Comparison of ENCODE assay signal across 17 cellular contexts in genomic region chr5:28165116-28165515, GRCh38.
DNase-seq lines count a peak whose midpoint lies in the region; TF ChIP-seq lines count a peak whose summit lies in the region.
"Had no signal": no experiment of that assay in that cellular context is flagged by ENCODE, and none has a peak within 500 bp of the region (broad histone marks: within the 10 kb centered on the region; RNA-seq: fewer than 3 reads in every experiment).

No MANE protein-coding gene starts in this region.

- H3K36me3 ChIP-seq in osteoblast (ENCODE audit: insufficient read depth, low read length) (no peaks in the 10 kb centered on the region), SJCRH30 (no peaks in the 10 kb centered on the region)
- H3K36me3 ChIP-seq: right atrium auricular region had no signal

- H3K27me3 ChIP-seq in osteoblast (ENCODE audit: insufficient read depth, low read length), result no peaks in the 10 kb centered on the region
- no peaks in the 10 kb centered on the region for H3K27me3 ChIP-seq in SJCRH30
- H3K27me3 ChIP-seq: right atrium auricular region had no signal

- DNase-seq in HCEC 1CT (peak; percentile 68), astrocyte of the cerebellum (ENCODE audit: low read depth) (peak; percentile 70), fibroblast of the conjunctiva (ENCODE audit: low read depth) (peak; percentile 47), osteoblast (ENCODE audit: insufficient read length, low spot score, missing footprints) (peak; percentile 34), MV-4-11 (lab: John Stamatoyannopoulos, UW) (no peak), dermis blood vessel endothelial cell (no peak), SJCRH30 (no peak), SIG-M5 treated with dmso at 0.1 percent for 504 hours (lab: John Stamatoyannopoulos, UW; ENCODE audit: unreplicated experiment) (no peak)
- DNase-seq: activated CD4-positive, alpha-beta T cell treated with anti-CD3 and anti-CD28 coated beads for 4 hours; Calu3; cerebellar nuclear complex; natural killer cell; NCI-H1930; Right ventricle myocardium superior; stimulated activated CD4-positive, alpha-beta T cell treated with anti-CD3 and anti-CD28 coated beads, Interleukin-2, amount 100 ng/mL, for 48 hours had no signal

- H3K4me1 ChIP-seq in osteoblast (ENCODE audit: insufficient read depth, low read length) (no peaks in the 10 kb centered on the region), SJCRH30 (no peaks in the 10 kb centered on the region)
- H3K4me1 ChIP-seq: right atrium auricular region had no signal

- H4K20me1 ChIP-seq in osteoblast (ENCODE audit: insufficient read depth, low read length), result no peaks in the 10 kb centered on the region

- H3K4me3 ChIP-seq in astrocyte of the cerebellum (ENCODE audit: low read depth, low read length), result no peak overlapping the region
- no peak overlapping the region for H3K4me3 ChIP-seq in osteoblast (ENCODE audit: insufficient read depth, low read length)
- no peak overlapping the region for H3K4me3 ChIP-seq in SJCRH30
- H3K4me3 ChIP-seq: right atrium auricular region had no signal

- H2AFZ ChIP-seq in osteoblast (ENCODE audit: low read length), result no peak overlapping the region

- no peaks in the 10 kb centered on the region for H3K79me2 ChIP-seq in osteoblast (ENCODE audit: insufficient read depth, low read length)

- TF ChIP-seq CTCF in astrocyte of the cerebellum (IDR thresholded peaks at IDR 0.05; ENCODE audit: low read depth, low read length, missing control alignments) (no peak), osteoblast (IDR thresholded peaks at IDR 0.05; ENCODE audit: extremely low read depth, low read depth, low read length) (no peak)

- in situ Hi-C loops in astrocyte of the cerebellum (cut with HindIII; ENCODE audit: low sequenced_read_pairs), result no loop called here

- no peaks in the 10 kb centered on the region for H3K9me3 ChIP-seq in osteoblast (ENCODE audit: low read depth, low read length)
- no peaks in the 10 kb centered on the region for H3K9me3 ChIP-seq in SJCRH30 (replicated peaks)
- H3K9me3 ChIP-seq: right atrium auricular region had no signal

- no peak overlapping the region for H3K27ac ChIP-seq in osteoblast (ENCODE audit: low read depth, low read length)
- no peak overlapping the region for H3K27ac ChIP-seq in SJCRH30
- H3K27ac ChIP-seq: epithelial cell of prostate, right atrium auricular region had no signal

- no peak overlapping the region for H3K4me2 ChIP-seq in osteoblast (ENCODE audit: insufficient read depth, low read length)

Comparison
In these comparisons a context has a peak if more than half of its experiments do, and no peak if none do; other contexts are left out.
1. DNase-seq: peak in HCEC 1CT (single experiment), astrocyte of the cerebellum (single experiment), fibroblast of the conjunctiva (single experiment) and osteoblast (single experiment); none in MV-4-11 (single experiment), dermis blood vessel endothelial cell (single experiment), SJCRH30 (0 of 2) and SIG-M5 treated with dmso at 0.1 percent for 504 hours (single experiment).